1 cellular context compared by ENCODE assay signal in the genomic region with DNA sequence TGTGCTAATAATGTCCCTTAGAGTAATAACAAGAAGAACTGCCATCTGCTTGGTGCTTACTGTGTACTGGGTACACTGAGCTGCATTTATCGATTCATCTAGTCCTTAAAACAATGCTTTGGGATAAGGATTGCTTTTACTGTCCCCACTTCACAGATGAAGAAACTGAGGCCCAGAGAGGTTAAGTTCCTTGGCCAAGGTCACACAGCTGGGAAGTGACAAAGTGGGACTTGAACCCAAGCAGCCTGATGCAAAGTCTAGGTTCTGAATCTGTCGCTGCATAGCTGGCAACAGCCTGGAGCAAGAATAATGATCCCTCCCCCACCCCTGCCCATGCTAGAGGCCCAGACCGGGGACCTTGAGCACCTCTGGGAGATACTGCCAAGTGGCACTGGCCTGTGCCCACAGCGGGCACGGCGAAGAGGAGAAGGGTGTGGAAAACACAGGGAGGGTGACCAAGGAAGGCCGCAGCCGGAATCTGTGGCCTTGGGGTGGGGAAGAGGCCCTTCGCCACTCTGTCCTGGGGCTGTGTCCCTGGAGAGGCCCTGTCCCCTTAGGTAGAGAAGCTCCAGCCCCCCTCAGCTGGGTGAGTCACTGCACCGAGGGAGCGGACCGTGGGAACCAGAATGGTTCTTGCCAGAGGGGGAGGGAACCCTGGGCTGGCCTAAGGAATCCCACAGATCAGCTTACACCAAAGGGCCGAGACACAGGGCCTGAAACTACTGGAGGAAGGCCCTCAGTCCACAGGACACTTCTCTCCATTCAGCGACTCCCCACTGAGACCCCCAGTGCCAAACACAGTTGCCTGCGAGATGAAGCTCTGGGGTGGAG.
TF ChIP-seq lines count a peak whose summit lies in the region.

No MANE protein-coding gene starts in this region.

TF ChIP-seq in HepG2, 621 proteins besides CTCF, POLR2A, EP300 and RAD21:
- TF ChIP-seq FOSL2 (CRISPR knock-in tag; IDR thresholded peaks at IDR 0.05) (peak; percentile 87), ZNF629 (CRISPR knock-in tag; conservative IDR thresholded peaks at IDR 0.05) (peak; percentile 96), ZNF660 (CRISPR knock-in tag; IDR thresholded peaks at IDR 0.05; ENCODE audit: borderline replicate concordance, low read depth) (no peak), DPF2 (CRISPR knock-in tag; IDR thresholded peaks at IDR 0.05; ENCODE audit: borderline replicate concordance, low read depth) (peak; percentile 22; the same call in 1 of the 2 replicates), ZMYM3 (CRISPR knock-in tag; IDR thresholded peaks at IDR 0.05) (peak; percentile 93), ZNF678 (CRISPR knock-in tag; IDR thresholded peaks at IDR 0.05) (0 out of 2 replicates have a peak, but pooled peaks have one; percentile 27), KDM2A (CRISPR knock-in tag; IDR thresholded peaks at IDR 0.05; ENCODE audit: borderline replicate concordance, low read depth) (no peak), ZFP36 (IDR thresholded peaks at IDR 0.05; ENCODE audit: borderline replicate concordance, low read depth, low read length, partially characterized antibody) (peak; percentile 13), TOPORS (CRISPR knock-in tag; IDR thresholded peaks at IDR 0.05) (no peak), CHD4 (IDR thresholded peaks at IDR 0.05; ENCODE audit: borderline replicate concordance, low read length) (peak; percentile 74), KAT2B (IDR thresholded peaks at IDR 0.05; ENCODE audit: borderline replicate concordance, low read depth, low read length) (no peak), ZFX (CRISPR knock-in tag; IDR thresholded peaks at IDR 0.05; ENCODE audit: low read depth) (0 out of 2 replicates have a peak, but pooled peaks have one; percentile 25), SP1 (IDR thresholded peaks at IDR 0.05) (no peak), SP1 (CRISPR knock-in tag; IDR thresholded peaks at IDR 0.05) (0 out of 2 replicates have a peak, but pooled peaks have one; percentile 11), RCOR2 (CRISPR knock-in tag; IDR thresholded peaks at IDR 0.05) (0 out of 2 replicates have a peak, but pooled peaks have one; percentile 18), HNRNPL (IDR thresholded peaks at IDR 0.05; ENCODE audit: low read depth, low read length) (peak; percentile 94), ZNF768 (CRISPR knock-in tag; IDR thresholded peaks at IDR 0.05) (peak; percentile 96), SAP130 (CRISPR knock-in tag; IDR thresholded peaks at IDR 0.05; ENCODE audit: low read depth) (peak; percentile 46; the same call in 1 of the 2 replicates), MAFK (conservative IDR thresholded peaks at IDR 0.05 in 1 of 2, IDR thresholded peaks at IDR 0.05 in 1 of 2; ENCODE audit: low read length in 2 of 2) (no peak), ATM (IDR thresholded peaks at IDR 0.05; ENCODE audit: borderline replicate concordance) (no peak), ZNF788 (CRISPR knock-in tag; IDR thresholded peaks at IDR 0.05; ENCODE audit: borderline replicate concordance) (0 out of 2 replicates have a peak, but pooled peaks have one; percentile 27), ERF (CRISPR knock-in tag; IDR thresholded peaks at IDR 0.05) (no peak)
- TF ChIP-seq, protein P1, sequence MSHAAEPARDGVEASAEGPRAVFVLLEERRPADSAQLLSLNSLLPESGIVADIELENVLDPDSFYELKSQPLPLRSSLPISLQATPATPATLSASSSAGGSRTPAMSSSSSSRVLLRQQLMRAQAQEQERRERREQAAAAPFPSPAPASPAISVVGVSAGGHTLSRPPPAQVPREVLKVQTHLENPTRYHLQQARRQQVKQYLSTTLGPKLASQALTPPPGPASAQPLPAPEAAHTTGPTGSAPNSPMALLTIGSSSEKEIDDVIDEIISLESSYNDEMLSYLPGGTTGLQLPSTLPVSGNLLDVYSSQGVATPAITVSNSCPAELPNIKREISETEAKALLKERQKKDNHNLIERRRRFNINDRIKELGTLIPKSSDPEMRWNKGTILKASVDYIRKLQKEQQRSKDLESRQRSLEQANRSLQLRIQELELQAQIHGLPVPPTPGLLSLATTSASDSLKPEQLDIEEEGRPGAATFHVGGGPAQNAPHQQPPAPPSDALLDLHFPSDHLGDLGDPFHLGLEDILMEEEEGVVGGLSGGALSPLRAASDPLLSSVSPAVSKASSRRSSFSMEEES (CRISPR knock-in tag; IDR thresholded peaks at IDR 0.05): no peak
- TF ChIP-seq, protein P2, sequence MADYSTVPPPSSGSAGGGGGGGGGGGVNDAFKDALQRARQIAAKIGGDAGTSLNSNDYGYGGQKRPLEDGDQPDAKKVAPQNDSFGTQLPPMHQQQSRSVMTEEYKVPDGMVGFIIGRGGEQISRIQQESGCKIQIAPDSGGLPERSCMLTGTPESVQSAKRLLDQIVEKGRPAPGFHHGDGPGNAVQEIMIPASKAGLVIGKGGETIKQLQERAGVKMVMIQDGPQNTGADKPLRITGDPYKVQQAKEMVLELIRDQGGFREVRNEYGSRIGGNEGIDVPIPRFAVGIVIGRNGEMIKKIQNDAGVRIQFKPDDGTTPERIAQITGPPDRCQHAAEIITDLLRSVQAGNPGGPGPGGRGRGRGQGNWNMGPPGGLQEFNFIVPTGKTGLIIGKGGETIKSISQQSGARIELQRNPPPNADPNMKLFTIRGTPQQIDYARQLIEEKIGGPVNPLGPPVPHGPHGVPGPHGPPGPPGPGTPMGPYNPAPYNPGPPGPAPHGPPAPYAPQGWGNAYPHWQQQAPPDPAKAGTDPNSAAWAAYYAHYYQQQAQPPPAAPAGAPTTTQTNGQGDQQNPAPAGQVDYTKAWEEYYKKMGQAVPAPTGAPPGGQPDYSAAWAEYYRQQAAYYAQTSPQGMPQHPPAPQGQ (CRISPR knock-in tag; IDR thresholded peaks at IDR 0.05; ENCODE audit: borderline replicate concordance): no peak
- TF ChIP-seq, protein P3, sequence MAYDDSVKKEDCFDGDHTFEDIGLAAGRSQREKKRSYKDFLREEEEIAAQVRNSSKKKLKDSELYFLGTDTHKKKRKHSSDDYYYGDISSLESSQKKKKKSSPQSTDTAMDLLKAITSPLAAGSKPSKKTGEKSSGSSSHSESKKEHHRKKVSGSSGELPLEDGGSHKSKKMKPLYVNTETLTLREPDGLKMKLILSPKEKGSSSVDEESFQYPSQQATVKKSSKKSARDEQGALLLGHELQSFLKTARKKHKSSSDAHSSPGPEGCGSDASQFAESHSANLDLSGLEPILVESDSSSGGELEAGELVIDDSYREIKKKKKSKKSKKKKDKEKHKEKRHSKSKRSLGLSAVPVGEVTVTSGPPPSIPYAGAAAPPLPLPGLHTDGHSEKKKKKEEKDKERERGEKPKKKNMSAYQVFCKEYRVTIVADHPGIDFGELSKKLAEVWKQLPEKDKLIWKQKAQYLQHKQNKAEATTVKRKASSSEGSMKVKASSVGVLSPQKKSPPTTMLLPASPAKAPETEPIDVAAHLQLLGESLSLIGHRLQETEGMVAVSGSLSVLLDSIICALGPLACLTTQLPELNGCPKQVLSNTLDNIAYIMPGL (CRISPR knock-in tag; IDR thresholded peaks at IDR 0.05; ENCODE audit: borderline replicate concordance in 1 of 2, low read depth in 1 of 2): peak in 1 of 2 experiments; percentile 20; a peak in 1 of 4 replicates
- TF ChIP-seq, protein P4, sequence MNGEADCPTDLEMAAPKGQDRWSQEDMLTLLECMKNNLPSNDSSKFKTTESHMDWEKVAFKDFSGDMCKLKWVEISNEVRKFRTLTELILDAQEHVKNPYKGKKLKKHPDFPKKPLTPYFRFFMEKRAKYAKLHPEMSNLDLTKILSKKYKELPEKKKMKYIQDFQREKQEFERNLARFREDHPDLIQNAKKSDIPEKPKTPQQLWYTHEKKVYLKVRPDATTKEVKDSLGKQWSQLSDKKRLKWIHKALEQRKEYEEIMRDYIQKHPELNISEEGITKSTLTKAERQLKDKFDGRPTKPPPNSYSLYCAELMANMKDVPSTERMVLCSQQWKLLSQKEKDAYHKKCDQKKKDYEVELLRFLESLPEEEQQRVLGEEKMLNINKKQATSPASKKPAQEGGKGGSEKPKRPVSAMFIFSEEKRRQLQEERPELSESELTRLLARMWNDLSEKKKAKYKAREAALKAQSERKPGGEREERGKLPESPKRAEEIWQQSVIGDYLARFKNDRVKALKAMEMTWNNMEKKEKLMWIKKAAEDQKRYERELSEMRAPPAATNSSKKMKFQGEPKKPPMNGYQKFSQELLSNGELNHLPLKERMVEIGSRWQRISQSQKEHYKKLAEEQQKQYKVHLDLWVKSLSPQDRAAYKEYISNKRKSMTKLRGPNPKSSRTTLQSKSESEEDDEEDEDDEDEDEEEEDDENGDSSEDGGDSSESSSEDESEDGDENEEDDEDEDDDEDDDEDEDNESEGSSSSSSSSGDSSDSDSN (CRISPR knock-in tag; IDR thresholded peaks at IDR 0.05): 0 out of 2 replicates have a peak, but pooled peaks have one; percentile 7
- TF ChIP-seq, protein P5, sequence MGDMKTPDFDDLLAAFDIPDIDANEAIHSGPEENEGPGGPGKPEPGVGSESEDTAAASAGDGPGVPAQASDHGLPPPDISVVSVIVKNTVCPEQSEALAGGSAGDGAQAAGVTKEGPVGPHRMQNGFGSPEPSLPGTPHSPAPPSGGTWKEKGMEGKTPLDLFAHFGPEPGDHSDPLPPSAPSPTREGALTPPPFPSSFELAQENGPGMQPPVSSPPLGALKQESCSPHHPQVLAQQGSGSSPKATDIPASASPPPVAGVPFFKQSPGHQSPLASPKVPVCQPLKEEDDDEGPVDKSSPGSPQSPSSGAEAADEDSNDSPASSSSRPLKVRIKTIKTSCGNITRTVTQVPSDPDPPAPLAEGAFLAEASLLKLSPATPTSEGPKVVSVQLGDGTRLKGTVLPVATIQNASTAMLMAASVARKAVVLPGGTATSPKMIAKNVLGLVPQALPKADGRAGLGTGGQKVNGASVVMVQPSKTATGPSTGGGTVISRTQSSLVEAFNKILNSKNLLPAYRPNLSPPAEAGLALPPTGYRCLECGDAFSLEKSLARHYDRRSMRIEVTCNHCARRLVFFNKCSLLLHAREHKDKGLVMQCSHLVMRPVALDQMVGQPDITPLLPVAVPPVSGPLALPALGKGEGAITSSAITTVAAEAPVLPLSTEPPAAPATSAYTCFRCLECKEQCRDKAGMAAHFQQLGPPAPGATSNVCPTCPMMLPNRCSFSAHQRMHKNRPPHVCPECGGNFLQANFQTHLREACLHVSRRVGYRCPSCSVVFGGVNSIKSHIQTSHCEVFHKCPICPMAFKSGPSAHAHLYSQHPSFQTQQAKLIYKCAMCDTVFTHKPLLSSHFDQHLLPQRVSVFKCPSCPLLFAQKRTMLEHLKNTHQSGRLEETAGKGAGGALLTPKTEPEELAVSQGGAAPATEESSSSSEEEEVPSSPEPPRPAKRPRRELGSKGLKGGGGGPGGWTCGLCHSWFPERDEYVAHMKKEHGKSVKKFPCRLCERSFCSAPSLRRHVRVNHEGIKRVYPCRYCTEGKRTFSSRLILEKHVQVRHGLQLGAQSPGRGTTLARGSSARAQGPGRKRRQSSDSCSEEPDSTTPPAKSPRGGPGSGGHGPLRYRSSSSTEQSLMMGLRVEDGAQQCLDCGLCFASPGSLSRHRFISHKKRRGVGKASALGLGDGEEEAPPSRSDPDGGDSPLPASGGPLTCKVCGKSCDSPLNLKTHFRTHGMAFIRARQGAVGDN (CRISPR knock-in tag; IDR thresholded peaks at IDR 0.05): peak; percentile 26
